9 cellular contexts compared by ENCODE assay signal in the genomic region with DNA sequence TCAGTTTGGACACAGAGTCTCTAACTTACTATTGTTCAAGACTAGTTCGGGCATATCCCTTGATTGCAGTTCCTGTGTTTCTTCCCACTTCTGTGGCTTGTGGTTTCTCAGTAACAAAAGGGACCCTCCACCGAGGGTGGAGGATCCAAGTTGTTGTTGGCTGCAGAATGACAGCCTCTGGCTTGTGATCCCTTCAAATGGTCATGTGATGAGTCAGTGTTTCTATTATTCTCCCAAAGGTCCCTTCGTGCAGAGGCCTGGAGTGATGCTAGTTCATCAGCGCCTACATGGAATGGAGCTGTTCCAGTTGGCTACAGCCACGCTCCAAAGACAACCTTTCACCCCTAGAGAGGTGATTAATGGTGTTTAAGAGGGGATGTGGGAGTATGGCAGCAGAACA. TPM values are rescaled to one million over a fixed set of nuclear protein-coding genes. Genes with fewer than 3 reads are reported as not detected.
DNase-seq lines count a peak whose midpoint lies in the region; ATAC-seq, FAIRE-seq and TF ChIP-seq lines count a peak whose summit lies in the region.
"Had no signal": no experiment of that assay in that cellular context is flagged by ENCODE, and none has a peak within 500 bp of the region (broad histone marks: within the 10 kb centered on the region; RNA-seq: fewer than 3 reads in every experiment).

No MANE protein-coding gene starts in this region.

- H3K9me1 ChIP-seq in K562 (ENCODE audit: control insufficient read depth, insufficient read depth, low read length), result no peaks in the 10 kb centered on the region

- H3K79me2 ChIP-seq in K562 (ENCODE audit: control insufficient read depth, insufficient read depth, low read length), result no peaks in the 10 kb centered on the region

- TF ChIP-seq CTCF in K562 (IDR thresholded peaks at IDR 0.05 in 2 of 3, conservative IDR thresholded peaks at IDR 0.05 in 1 of 3; ENCODE audit: insufficient read depth in 2 of 3, low read depth in 1 of 3, low read length in 3 of 3), result no peak

- no peak for TF ChIP-seq RAD21 in K562 (CRISPR knock-in tag; conservative IDR thresholded peaks at IDR 0.05 in 1 of 2, IDR thresholded peaks at IDR 0.05 in 1 of 2)

- POLR2A ChIA-PET in K562 (lab: Yijun Ruan, JAX), result interaction anchor here (0.6 to 4.0 kb wide), 6 partner anchors 12 to 42 kb away, joined by 3 to 25 read pairs (median 4); a partner anchor contains a TSS

- 55% methylated on average over 5 of the region's 5 CpGs for WGBS in K562 (ENCODE audit: insufficient coverage, low coverage, missing lambda C conversion rate)

- no peak for TF ChIP-seq EP300 in K562 (IDR thresholded peaks at IDR 0.05; ENCODE audit: low read length)

- H3K27ac ChIP-seq in K562 (ENCODE audit: extremely low read depth, low read depth, low read length), result no peak overlapping the region

- no peaks in the 10 kb centered on the region for H3K9me3 ChIP-seq in K562 (replicated peaks; ENCODE audit: control insufficient read depth, insufficient read depth, low read depth, low read length)

- no peak overlapping the region for H3K4me3 ChIP-seq in K562

- no peak overlapping the region for H3K9ac ChIP-seq in K562 (ENCODE audit: insufficient read depth in 1 of 2, low read depth in 2 of 2, low read length in 2 of 2)

- H4K20me1 ChIP-seq in K562 (replicated peaks; ENCODE audit: control insufficient read depth, insufficient read depth, low read length), result no peaks in the 10 kb centered on the region

- no peak for ATAC-seq in K562
- ATAC-seq in GM21423 (IDR thresholded peaks at IDR 0.05; ENCODE audit: unreplicated experiment), result no peak
- ATAC-seq in HG03521 (IDR thresholded peaks at IDR 0.05; ENCODE audit: unreplicated experiment), result no peak

- no peak overlapping the region for H2AFZ ChIP-seq in K562 (ENCODE audit: low read depth, low read length)

- no peak for FAIRE-seq in K562 (lab: Jason Lieb, UNC)

- BruUV-seq in K562 (replicated peaks; lab: Mats Ljungman, UMichigan), result no TSS peak

- in situ Hi-C loops in K562 (cut with MboI), result no loop called here

- DNase-seq in A172 (ENCODE audit: low spot score) (peak; percentile 67), HCEC 1CT (peak; percentile 72), K562 (ENCODE audit: extremely low read depth in 1 of 4, low spot score in 3 of 4) (no peak), left kidney (ENCODE audit: low read depth, low spot score) (peak; percentile 80), NCI-H1436 treated with DMSO at 0.1 percent for 48 hours (lab: John Stamatoyannopoulos, UW) (no peak), mesenteric fat pad (ENCODE audit: low spot score) (no peak)

- H3K4me2 ChIP-seq in K562 (ENCODE audit: insufficient read depth, low read length), result no peak overlapping the region

- H3K27me3 ChIP-seq in K562 (ENCODE audit: control insufficient read depth in 2 of 2, insufficient read depth in 2 of 2, low read length in 2 of 2), result no peaks in the 10 kb centered on the region

- CTCF ChIA-PET in K562 (lab: Yijun Ruan, JAX; ENCODE audit: low intra/inter-chr PET ratio), result no interaction called here

- H3K36me3 ChIP-seq in K562 (ENCODE audit: control insufficient read depth, insufficient read depth, low read length), result peaks cover 59% of the 10 kb centered on the region

- intact Hi-C loops in K562 (cut with micrococcal nuclease), result no loop called here

- peaks cover 0 to 25% of the 10 kb centered on the region in 2 experiments; a peak in 2 of 5 replicates for H3K4me1 ChIP-seq in K562 (replicated peaks in 1 of 2; ENCODE audit: control insufficient read depth in 2 of 2, insufficient read depth in 2 of 2, low read length in 2 of 2)

- TF ChIP-seq POLR2A in K562 (conservative IDR thresholded peaks at IDR 0.05), result no peak

RNA-seq across cellular contexts. Expression of a gene that starts 2.6 kb away (rescaled TPM):
- 0.05 TPM in 1 of 2 replicates, not detected in the other for total RNA-seq in A172 (2014; rRNA removed; shearing (Covaris generic))
- total RNA-seq in K562 (2011; cell fraction: chromatin; rRNA removed; ENCODE audit: low replicate concordance), result 6.5 and 15.9 TPM in 2 replicates
- 6.2 and 7.8 TPM in 2 replicates for total RNA-seq in K562 (2011; cell fraction: nucleolus; rRNA removed)
- total RNA-seq in K562 (2011; cell fraction: nucleoplasm; rRNA removed), result 7.5 and 7.9 TPM in 2 replicates
- total RNA-seq in K562 (2014; rRNA removed) (0.32 and 0.41 TPM in 2 replicates), K562 (2014; rRNA removed; fragmentation: Illumina TruSeq; extraction: Trizol) (0.26 and 0.36 TPM in 2 replicates), K562 (2015; rRNA removed; fragmentation: Illumina TruSeq; extraction: Trizol) (0.38 and 0.65 TPM in 2 replicates), K562 (2021) (0.74 and 1.1 TPM in 2 replicates), mesenteric fat pad (7.7 TPM)
- polyA plus RNA-seq in K562 (2011; rRNA removed) (0.60 and 0.89 TPM in 2 replicates), K562 (2014; fragmentation: Illumina TruSeq; extraction: Trizol) (0.48 and 0.67 TPM in 2 replicates), K562 (2014; fragmentation: Nextera tagmentation; extraction: Ambion mirVana) (under 1 TPM in 1 of 2 experiments, not detected in 1; 0.06 TPM), K562 (2014; rRNA removed) (0.86 and 1.6 TPM in 2 replicates)
- polyA plus RNA-seq in K562 (2011; cell fraction: cytosol; rRNA removed), result 0.73 and 1.1 TPM in 2 replicates
- polyA plus RNA-seq in K562 (2011; cell fraction: nucleus; rRNA removed), result 3.0 and 3.8 TPM in 2 replicates
- polyA plus RNA-seq in K562 (2012), result 0.82 and 1.8 TPM in 2 replicates
- 0.46 and 0.57 TPM in 2 replicates for polyA minus RNA-seq in K562 (2011; rRNA and poly(A)+ RNA removed)
- not detected in 2 replicates for polyA minus RNA-seq in K562 (2011; cell fraction: cytosol; rRNA and poly(A)+ RNA removed)
- polyA minus RNA-seq in K562 (2011; cell fraction: nucleus; rRNA and poly(A)+ RNA removed), result 1.2 and 2.2 TPM in 2 replicates

RNA-seq across cellular contexts. Expression of a gene that starts 35.2 kb away (rescaled TPM):
- 153 and 155 TPM in 2 replicates for total RNA-seq in A172 (2014; rRNA removed; shearing (Covaris generic))
- 556 and 576 TPM in 2 replicates for total RNA-seq in K562 (2011; cell fraction: chromatin; rRNA removed; ENCODE audit: low replicate concordance)
- 305 and 316 TPM in 2 replicates for total RNA-seq in K562 (2011; cell fraction: nucleolus; rRNA removed)
- 405 and 524 TPM in 2 replicates for total RNA-seq in K562 (2011; cell fraction: nucleoplasm; rRNA removed)
- total RNA-seq in K562 (2014; rRNA removed) (273 and 325 TPM in 2 replicates), K562 (2014; rRNA removed; fragmentation: Illumina TruSeq; extraction: Trizol) (237 and 239 TPM in 2 replicates), K562 (2015; rRNA removed; fragmentation: Illumina TruSeq; extraction: Trizol) (250 and 251 TPM in 2 replicates), K562 (2021) (307 and 322 TPM in 2 replicates), mesenteric fat pad (195 TPM)
- polyA plus RNA-seq in K562 (2011; rRNA removed) (290 and 343 TPM in 2 replicates), K562 (2014; fragmentation: Illumina TruSeq; extraction: Trizol) (259 and 266 TPM in 2 replicates), K562 (2014; fragmentation: Nextera tagmentation; extraction: Ambion mirVana) (100 to 1,000 TPM; 172 to 361 TPM), K562 (2014; rRNA removed) (201 and 224 TPM in 2 replicates)
- 317 and 331 TPM in 2 replicates for polyA plus RNA-seq in K562 (2011; cell fraction: cytosol; rRNA removed)
- 256 and 322 TPM in 2 replicates for polyA plus RNA-seq in K562 (2011; cell fraction: nucleus; rRNA removed)
- polyA plus RNA-seq in K562 (2012), result 149 and 169 TPM in 2 replicates
- 588 and 731 TPM in 2 replicates for polyA minus RNA-seq in K562 (2011; rRNA and poly(A)+ RNA removed)
- polyA minus RNA-seq in K562 (2011; cell fraction: cytosol; rRNA and poly(A)+ RNA removed), result 325 and 351 TPM in 2 replicates
- polyA minus RNA-seq in K562 (2011; cell fraction: nucleus; rRNA and poly(A)+ RNA removed), result 120 and 182 TPM in 2 replicates

RNA-seq across cellular contexts. Expression of a gene that starts 35.3 kb away (rescaled TPM):
- total RNA-seq in A172 (2014; rRNA removed; shearing (Covaris generic)), result 34.7 and 45.9 TPM in 2 replicates
- total RNA-seq in K562 (2011; cell fraction: chromatin; rRNA removed; ENCODE audit: low replicate concordance), result 149 and 318 TPM in 2 replicates
- total RNA-seq in K562 (2011; cell fraction: nucleolus; rRNA removed), result 164 and 169 TPM in 2 replicates
- total RNA-seq in K562 (2011; cell fraction: nucleoplasm; rRNA removed), result 118 and 132 TPM in 2 replicates
- total RNA-seq in K562 (2014; rRNA removed), result 28.5 and 35.2 TPM in 2 replicates
- 12.0 and 13.9 TPM in 2 replicates for total RNA-seq in K562 (2014; rRNA removed; fragmentation: Illumina TruSeq; extraction: Trizol)
- total RNA-seq in K562 (2015; rRNA removed; fragmentation: Illumina TruSeq; extraction: Trizol), result 19.3 and 21.7 TPM in 2 replicates
- 53.6 and 61.7 TPM in 2 replicates for total RNA-seq in K562 (2021)
- polyA plus RNA-seq in K562 (2011; rRNA removed), result 30.8 and 58.0 TPM in 2 replicates
- 40.7 and 63.4 TPM in 2 replicates for polyA plus RNA-seq in K562 (2011; cell fraction: cytosol; rRNA removed)
- polyA plus RNA-seq in K562 (2011; cell fraction: nucleus; rRNA removed), result 222 and 275 TPM in 2 replicates
- polyA plus RNA-seq in K562 (2012), result 43.1 and 60.5 TPM in 2 replicates
- polyA plus RNA-seq in K562 (2014; fragmentation: Illumina TruSeq; extraction: Trizol), result 34.0 and 36.6 TPM in 2 replicates
- polyA plus RNA-seq in K562 (2014; fragmentation: Nextera tagmentation; extraction: Ambion mirVana), result 1 to 10 TPM; 2.0 to 2.3 TPM
- 45.6 and 52.6 TPM in 2 replicates for polyA plus RNA-seq in K562 (2014; rRNA removed)
- 25.9 and 30.8 TPM in 2 replicates for polyA minus RNA-seq in K562 (2011; rRNA and poly(A)+ RNA removed)
- polyA minus RNA-seq in K562 (2011; cell fraction: cytosol; rRNA and poly(A)+ RNA removed), result 27.2 and 40.0 TPM in 2 replicates
- 62.5 and 67.2 TPM in 2 replicates for polyA minus RNA-seq in K562 (2011; cell fraction: nucleus; rRNA and poly(A)+ RNA removed)
- total RNA-seq in mesenteric fat pad, result 21.2 TPM

RNA-seq across cellular contexts. Expression of a gene that starts 56.8 kb away (rescaled TPM):
- 0.17 TPM in 1 of 2 replicates, not detected in the other for total RNA-seq in A172 (2014; rRNA removed; shearing (Covaris generic))
- total RNA-seq in K562 (2011; cell fraction: chromatin; rRNA removed; ENCODE audit: low replicate concordance), result not detected in 2 replicates
- total RNA-seq in K562 (2011; cell fraction: nucleolus; rRNA removed), result not detected in 2 replicates
- not detected in 2 replicates for total RNA-seq in K562 (2011; cell fraction: nucleoplasm; rRNA removed)
- total RNA-seq in K562 (2014; rRNA removed) (not detected in 2 replicates), K562 (2014; rRNA removed; fragmentation: Illumina TruSeq; extraction: Trizol) (not detected in 2 replicates), K562 (2015; rRNA removed; fragmentation: Illumina TruSeq; extraction: Trizol) (not detected in 2 replicates), K562 (2021) (not detected in 2 replicates), mesenteric fat pad (2.6 TPM)
- polyA plus RNA-seq in K562 (2011; rRNA removed) (not detected in 2 replicates), K562 (2014; fragmentation: Illumina TruSeq; extraction: Trizol) (not detected in 2 replicates), K562 (2014; fragmentation: Nextera tagmentation; extraction: Ambion mirVana) (not detected), K562 (2014; rRNA removed) (not detected in 2 replicates)
- polyA plus RNA-seq in K562 (2011; cell fraction: cytosol; rRNA removed), result not detected in 2 replicates
- 0.20 TPM in 1 of 2 replicates, not detected in the other for polyA plus RNA-seq in K562 (2011; cell fraction: nucleus; rRNA removed)
- polyA plus RNA-seq in K562 (2012), result not detected in 2 replicates
- polyA minus RNA-seq in K562 (2011; rRNA and poly(A)+ RNA removed), result not detected in 2 replicates
- not detected in 2 replicates for polyA minus RNA-seq in K562 (2011; cell fraction: cytosol; rRNA and poly(A)+ RNA removed)
- not detected in 2 replicates for polyA minus RNA-seq in K562 (2011; cell fraction: nucleus; rRNA and poly(A)+ RNA removed)
- total RNA-seq: lower leg skin had no signal

Comparison
In these comparisons a context has a peak if more than half of its experiments do, and no peak if none do; other contexts are left out.
1. DNase-seq: peak in A172 (single experiment), HCEC 1CT (single experiment) and left kidney (single experiment); none in K562 (0 of 4), NCI-H1436 treated with DMSO at 0.1 percent for 48 hours (single experiment) and mesenteric fat pad (single experiment).